In the genomic region with DNA sequence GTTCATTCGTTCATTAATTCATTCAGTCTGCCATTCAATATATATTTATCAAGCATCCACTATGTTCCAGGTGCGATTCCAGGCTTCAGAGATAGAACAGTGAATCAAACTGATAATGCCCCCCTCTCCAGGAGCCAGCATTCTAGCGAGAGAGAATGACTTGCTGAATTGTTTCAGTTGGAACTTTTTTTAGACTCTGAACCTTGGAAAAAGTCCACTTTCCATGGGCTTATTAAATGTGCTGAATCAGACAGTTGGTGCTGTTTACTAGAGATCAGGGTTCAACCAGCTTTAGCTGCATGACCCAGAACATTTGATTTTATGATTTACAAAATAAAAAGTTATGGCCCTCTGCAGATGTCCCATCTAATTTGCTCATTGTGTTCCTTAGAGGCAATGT, we compare ENCODE assay signal across 1 cellular context.
TF ChIP-seq lines count a peak whose summit lies in the region.

No MANE protein-coding gene starts in this region.

TF ChIP-seq in liver, 16 proteins besides CTCF, POLR2A, EP300 and RAD21 (continued from another document):
- TF ChIP-seq, protein P1, sequence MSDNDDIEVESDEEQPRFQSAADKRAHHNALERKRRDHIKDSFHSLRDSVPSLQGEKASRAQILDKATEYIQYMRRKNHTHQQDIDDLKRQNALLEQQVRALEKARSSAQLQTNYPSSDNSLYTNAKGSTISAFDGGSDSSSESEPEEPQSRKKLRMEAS (IDR thresholded peaks at IDR 0.05), result peak; percentile 78
- peak; percentile 61 for TF ChIP-seq YY1 (IDR thresholded peaks at IDR 0.05)
- peak; percentile 85 to 87 for TF ChIP-seq RXRA (IDR thresholded peaks at IDR 0.05)
- TF ChIP-seq, protein P2, sequence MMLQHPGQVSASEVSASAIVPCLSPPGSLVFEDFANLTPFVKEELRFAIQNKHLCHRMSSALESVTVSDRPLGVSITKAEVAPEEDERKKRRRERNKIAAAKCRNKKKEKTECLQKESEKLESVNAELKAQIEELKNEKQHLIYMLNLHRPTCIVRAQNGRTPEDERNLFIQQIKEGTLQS (IDR thresholded peaks at IDR 0.05), result peak; percentile 64
- TF ChIP-seq HNF4G (IDR thresholded peaks at IDR 0.05), result peak; percentile 96
- TF ChIP-seq, protein P3, sequence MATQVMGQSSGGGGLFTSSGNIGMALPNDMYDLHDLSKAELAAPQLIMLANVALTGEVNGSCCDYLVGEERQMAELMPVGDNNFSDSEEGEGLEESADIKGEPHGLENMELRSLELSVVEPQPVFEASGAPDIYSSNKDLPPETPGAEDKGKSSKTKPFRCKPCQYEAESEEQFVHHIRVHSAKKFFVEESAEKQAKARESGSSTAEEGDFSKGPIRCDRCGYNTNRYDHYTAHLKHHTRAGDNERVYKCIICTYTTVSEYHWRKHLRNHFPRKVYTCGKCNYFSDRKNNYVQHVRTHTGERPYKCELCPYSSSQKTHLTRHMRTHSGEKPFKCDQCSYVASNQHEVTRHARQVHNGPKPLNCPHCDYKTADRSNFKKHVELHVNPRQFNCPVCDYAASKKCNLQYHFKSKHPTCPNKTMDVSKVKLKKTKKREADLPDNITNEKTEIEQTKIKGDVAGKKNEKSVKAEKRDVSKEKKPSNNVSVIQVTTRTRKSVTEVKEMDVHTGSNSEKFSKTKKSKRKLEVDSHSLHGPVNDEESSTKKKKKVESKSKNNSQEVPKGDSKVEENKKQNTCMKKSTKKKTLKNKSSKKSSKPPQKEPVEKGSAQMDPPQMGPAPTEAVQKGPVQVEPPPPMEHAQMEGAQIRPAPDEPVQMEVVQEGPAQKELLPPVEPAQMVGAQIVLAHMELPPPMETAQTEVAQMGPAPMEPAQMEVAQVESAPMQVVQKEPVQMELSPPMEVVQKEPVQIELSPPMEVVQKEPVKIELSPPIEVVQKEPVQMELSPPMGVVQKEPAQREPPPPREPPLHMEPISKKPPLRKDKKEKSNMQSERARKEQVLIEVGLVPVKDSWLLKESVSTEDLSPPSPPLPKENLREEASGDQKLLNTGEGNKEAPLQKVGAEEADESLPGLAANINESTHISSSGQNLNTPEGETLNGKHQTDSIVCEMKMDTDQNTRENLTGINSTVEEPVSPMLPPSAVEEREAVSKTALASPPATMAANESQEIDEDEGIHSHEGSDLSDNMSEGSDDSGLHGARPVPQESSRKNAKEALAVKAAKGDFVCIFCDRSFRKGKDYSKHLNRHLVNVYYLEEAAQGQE (IDR thresholded peaks at IDR 0.05), result peak; percentile 70
- TF ChIP-seq FOXA2 (IDR thresholded peaks at IDR 0.05), result peak; percentile 69
- peak; percentile 98 to 99 for TF ChIP-seq HNF4A (conservative IDR thresholded peaks at IDR 0.05)
- TF ChIP-seq FOXA1 (IDR thresholded peaks at IDR 0.05), result peak; percentile 74
- TF ChIP-seq, protein P4, sequence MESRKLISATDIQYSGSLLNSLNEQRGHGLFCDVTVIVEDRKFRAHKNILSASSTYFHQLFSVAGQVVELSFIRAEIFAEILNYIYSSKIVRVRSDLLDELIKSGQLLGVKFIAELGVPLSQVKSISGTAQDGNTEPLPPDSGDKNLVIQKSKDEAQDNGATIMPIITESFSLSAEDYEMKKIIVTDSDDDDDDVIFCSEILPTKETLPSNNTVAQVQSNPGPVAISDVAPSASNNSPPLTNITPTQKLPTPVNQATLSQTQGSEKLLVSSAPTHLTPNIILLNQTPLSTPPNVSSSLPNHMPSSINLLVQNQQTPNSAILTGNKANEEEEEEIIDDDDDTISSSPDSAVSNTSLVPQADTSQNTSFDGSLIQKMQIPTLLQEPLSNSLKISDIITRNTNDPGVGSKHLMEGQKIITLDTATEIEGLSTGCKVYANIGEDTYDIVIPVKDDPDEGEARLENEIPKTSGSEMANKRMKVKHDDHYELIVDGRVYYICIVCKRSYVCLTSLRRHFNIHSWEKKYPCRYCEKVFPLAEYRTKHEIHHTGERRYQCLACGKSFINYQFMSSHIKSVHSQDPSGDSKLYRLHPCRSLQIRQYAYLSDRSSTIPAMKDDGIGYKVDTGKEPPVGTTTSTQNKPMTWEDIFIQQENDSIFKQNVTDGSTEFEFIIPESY (IDR thresholded peaks at IDR 0.05), result peak; percentile 79
- TF ChIP-seq SP1 (IDR thresholded peaks at IDR 0.05), result peak; percentile 98
- TF ChIP-seq NR2F2 (IDR thresholded peaks at IDR 0.05), result peak; percentile 84
- TF ChIP-seq JUND (IDR thresholded peaks at IDR 0.05), result peak; percentile 77 to 78
